ENCODE assay signal across 2 cellular contexts in the genomic region with DNA sequence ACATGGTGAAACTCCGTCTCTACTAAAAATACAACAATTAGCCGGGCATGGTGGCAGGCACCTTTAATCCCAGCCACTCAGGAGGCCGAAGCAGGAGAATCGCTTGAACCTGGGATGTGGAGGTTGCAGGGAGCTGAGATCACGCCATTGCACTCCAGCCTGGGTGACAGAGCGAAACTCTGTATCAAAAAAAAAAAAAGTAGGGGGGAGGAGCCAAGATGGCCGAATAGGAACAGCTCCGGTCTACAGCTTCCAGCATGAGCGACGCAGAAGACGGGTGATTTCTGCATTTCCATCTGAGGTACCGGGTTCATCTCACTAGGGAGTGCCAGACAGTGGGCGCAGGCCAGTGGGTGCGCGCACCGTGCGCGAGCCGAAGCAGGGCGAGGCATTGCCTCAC. TPM values are rescaled to one million over a fixed set of nuclear protein-coding genes. Genes with fewer than 3 reads are reported as not detected.
"Had no signal": no experiment of that assay in that cellular context is flagged by ENCODE, and none has a peak within 500 bp of the region (broad histone marks: within the 10 kb centered on the region; RNA-seq: fewer than 3 reads in every experiment).

No MANE protein-coding gene starts in this region.

RNA-seq across cellular contexts. Expression of a gene that starts 54.8 kb away (rescaled TPM):
- total RNA-seq: esophagus muscularis mucosa, sciatic nerve had no signal
